In genomic region chr11:102446606-102447005, GRCh38 we compare ENCODE assay signal across 11 cellular contexts. TPM values are rescaled to one million over a fixed set of nuclear protein-coding genes. Genes with fewer than 3 reads are reported as not detected.
DNase-seq lines count a peak whose midpoint lies in the region; ATAC-seq and TF ChIP-seq lines count a peak whose summit lies in the region.
"Had no signal": no experiment of that assay in that cellular context is flagged by ENCODE, and none has a peak within 500 bp of the region (broad histone marks: within the 10 kb centered on the region; RNA-seq: fewer than 3 reads in every experiment).

No MANE protein-coding gene starts in this region.

- peak; percentile 83 for DNase-seq in AG10803 (ENCODE audit: low read depth)
- DNase-seq in HFFc6: peak; percentile 83
- no peak for DNase-seq in activated naive CD8-positive, alpha-beta T cell treated with anti-CD3 and anti-CD28 coated beads for 36 hours
- peak; percentile 70 for DNase-seq in hepatic stellate cell (ENCODE audit: low spot score)
- DNase-seq: DMS 273 treated with DMSO at 0.1 percent for 48 hours, NCI-H1417 had no signal

- H3K27ac Mint-ChIP-seq in HFFc6: peak overlapping the region; percentile 58
- H3K27ac Mint-ChIP-seq in activated naive CD8-positive, alpha-beta T cell treated with anti-CD3 and anti-CD28 coated beads for 36 hours: peak overlapping the region; percentile 97
- H3K27ac Mint-ChIP-seq: type B pancreatic cell had no signal

- H3K9me3 Mint-ChIP-seq in HFFc6: peaks cover 7% of the 10 kb centered on the region
- H3K9me3 Mint-ChIP-seq in activated naive CD8-positive, alpha-beta T cell treated with anti-CD3 and anti-CD28 coated beads for 36 hours: peaks cover 11% of the 10 kb centered on the region
- H3K9me3 Mint-ChIP-seq: type B pancreatic cell had no signal

- TF ChIP-seq CTCF in AG10803 (conservative IDR thresholded peaks at IDR 0.05; ENCODE audit: low read length) (no peak), HFFc6 (IDR thresholded peaks at IDR 0.05) (no peak)

- H3K4me3 ChIP-seq in AG10803 (ENCODE audit: low read length): no peak overlapping the region

- no peak for ATAC-seq in HG02623 (IDR thresholded peaks at IDR 0.05; ENCODE audit: unreplicated experiment)
- ATAC-seq in GM21381 (IDR thresholded peaks at IDR 0.05; ENCODE audit: unreplicated experiment): no peak
- ATAC-seq in GM21737 (IDR thresholded peaks at IDR 0.05; ENCODE audit: unreplicated experiment): no peak
- no peak for ATAC-seq in HG03565 (IDR thresholded peaks at IDR 0.05; ENCODE audit: unreplicated experiment)

- peaks cover 42% of the 10 kb centered on the region for H3K36me3 Mint-ChIP-seq in HFFc6 (ENCODE audit: low read depth)
- peaks cover 96% of the 10 kb centered on the region for H3K36me3 Mint-ChIP-seq in activated naive CD8-positive, alpha-beta T cell treated with anti-CD3 and anti-CD28 coated beads for 36 hours

- peaks cover 74% of the 10 kb centered on the region for H3K4me1 Mint-ChIP-seq in HFFc6 (ENCODE audit: low read depth)
- H3K4me1 Mint-ChIP-seq in activated naive CD8-positive, alpha-beta T cell treated with anti-CD3 and anti-CD28 coated beads for 36 hours: peaks cover 77% of the 10 kb centered on the region

- H3K27me3 Mint-ChIP-seq in HFFc6 (ENCODE audit: insufficient read depth): no peaks in the 10 kb centered on the region
- no peaks in the 10 kb centered on the region for H3K27me3 Mint-ChIP-seq in activated naive CD8-positive, alpha-beta T cell treated with anti-CD3 and anti-CD28 coated beads for 36 hours
- H3K27me3 Mint-ChIP-seq: type B pancreatic cell had no signal

- no peak overlapping the region; the same call in 1 of the 2 replicates for H3K4me3 Mint-ChIP-seq in HFFc6
- no peak overlapping the region for H3K4me3 Mint-ChIP-seq in activated naive CD8-positive, alpha-beta T cell treated with anti-CD3 and anti-CD28 coated beads for 36 hours
- H3K4me3 Mint-ChIP-seq: type B pancreatic cell had no signal

RNA-seq across cellular contexts. Expression of gene TMEM123, which starts 6.0 kb away (rescaled TPM):
- total RNA-seq in HFFc6 (2021; fragmentation: NEBNext Ultra II Directional; extraction: Animal tissue kit (Norgen Biotek cat#: 25700)): 100 to 1,000 TPM; 128 to 197 (median 161) TPM
- total RNA-seq in activated naive CD8-positive, alpha-beta T cell treated with anti-CD3 and anti-CD28 coated beads for 36 hours: 100 to 1,000 TPM; 299 to 310 TPM
